ENCODE assay signal across 29 cellular contexts in the genomic region with DNA sequence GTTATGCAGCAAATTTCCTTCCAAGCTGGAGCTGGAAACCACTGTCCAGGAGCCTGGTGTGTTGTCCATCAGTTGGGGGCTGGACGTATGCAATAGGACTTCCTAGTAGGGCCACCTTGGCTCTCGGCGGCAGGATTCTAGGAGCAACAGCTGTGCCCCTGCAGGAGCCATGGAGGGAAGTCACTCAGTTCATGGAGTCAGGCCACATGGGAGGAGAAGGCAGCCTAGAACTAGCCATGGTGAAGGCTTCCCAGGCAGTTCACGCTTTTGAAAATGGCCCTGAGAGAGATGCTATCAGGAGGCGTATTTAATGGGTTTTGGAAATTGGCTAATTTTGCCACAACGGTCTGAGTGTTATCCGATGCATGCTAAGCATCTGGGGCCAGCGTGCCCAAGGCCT. TPM values are rescaled to one million over a fixed set of nuclear protein-coding genes. Genes with fewer than 3 reads are reported as not detected.
"Had no signal": no experiment of that assay in that cellular context is flagged by ENCODE, and none has a peak within 500 bp of the region (broad histone marks: within the 10 kb centered on the region; RNA-seq: fewer than 3 reads in every experiment).

No MANE protein-coding gene starts in this region.

- H3K27ac Mint-ChIP-seq: activated T-cell treated with anti-CD3 and anti-CD28 coated beads, Interleukin-2, amount 50 U/mL, for 24 hours; activated T-helper 17 cell treated with anti-CD3 and anti-CD28 coated beads, Interleukin-2, amount 50 U/mL, for 72 hours; natural killer cell treated with Interleukin-12 subunit alpha and Interleukin-12 subunit beta and Interleukin-15 and Interleukin-18, amount 100 ng/mL, for 72 hours; stimulated activated naive B cell treated with anti-CD40 and anti-IgM and Interleukin-4, amounts not matched to agents 10 μg/mL and 1 μg/mL and 100 μg/mL, for 72 hours had no signal

- ATAC-seq: activated T-helper 17 cell treated with anti-CD3 and anti-CD28 coated beads, Interleukin-2, amount 50 U/mL, for 72 hours; esophagus mucosa; heart right ventricle; left lung; lower lobe of right lung; natural killer cell treated with Interleukin-12 subunit alpha and Interleukin-12 subunit beta and Interleukin-15 and Interleukin-18, amount 100 ng/mL, for 72 hours; pancreas; stimulated activated naive B cell treated with anti-CD40 and anti-IgM and Interleukin-4, amounts not matched to agents 10 μg/mL and 1 μg/mL and 100 μg/mL, for 72 hours had no signal

- H3K4me1 Mint-ChIP-seq: activated T-helper 17 cell treated with anti-CD3 and anti-CD28 coated beads, Interleukin-2, amount 50 U/mL, for 72 hours had no signal

- H3K27me3 ChIP-seq: heart right ventricle, left lung, pancreas, sigmoid colon, thyroid gland had no signal

- H3K4me1 ChIP-seq: left lung, lower lobe of right lung, pancreas, prostate gland, sigmoid colon, stomach, thyroid gland had no signal

- H3K4me3 Mint-ChIP-seq: activated T-cell treated with anti-CD3 and anti-CD28 coated beads, Interleukin-2, amount 50 U/mL, for 24 hours; activated T-helper 17 cell treated with anti-CD3 and anti-CD28 coated beads, Interleukin-2, amount 50 U/mL, for 72 hours; natural killer cell treated with Interleukin-12 subunit alpha and Interleukin-12 subunit beta and Interleukin-15 and Interleukin-18, amount 100 ng/mL, for 72 hours; stimulated activated naive B cell treated with anti-CD40 and anti-IgM and Interleukin-4, amounts not matched to agents 10 μg/mL and 1 μg/mL and 100 μg/mL, for 72 hours had no signal

- H3K4me2 ChIP-seq: smooth muscle cell had no signal

- H3K36me3 ChIP-seq: heart right ventricle, left lung, lower lobe of right lung, pancreas, prostate gland, sigmoid colon, stomach, thyroid gland had no signal

- H3K27ac ChIP-seq: heart right ventricle, left lung, lower lobe of right lung, pancreas, prostate gland, sigmoid colon, stomach, thyroid gland had no signal

- H3K4me3 ChIP-seq: heart right ventricle, left lung, lower lobe of right lung, pancreas, prostate gland, sigmoid colon, smooth muscle cell, stomach, thyroid gland had no signal

- FAIRE-seq: pancreas had no signal

- H3K9me3 ChIP-seq: heart right ventricle, left lung, lower lobe of right lung, pancreas, prostate gland, sigmoid colon, thyroid gland had no signal

- H3K36me3 Mint-ChIP-seq: natural killer cell treated with Interleukin-12 subunit alpha and Interleukin-12 subunit beta and Interleukin-15 and Interleukin-18, amount 100 ng/mL, for 72 hours had no signal

- DNase-seq: activated CD4-positive, alpha-beta T cell treated with anti-CD3 and anti-CD28 coated beads for 4 hours; activated CD4-positive, alpha-beta T cell treated with anti-CD3 and anti-CD28 coated beads, Interleukin-2, amount 50 U/mL, for 48 hours; activated CD8-positive, alpha-beta memory T cell treated with anti-CD3 and anti-CD28 coated beads, Interleukin-2, amount 50 U/mL, for 48 hours; activated gamma-delta T cell treated with Interleukin-2 at 50 U/mL for 16 hours; activated naive CD4-positive, alpha-beta T cell treated with anti-CD3 and anti-CD28 coated beads, Interleukin-2, amount 50 U/mL, for 16 hours; activated T-cell treated with anti-CD3 and anti-CD28 coated beads, Interleukin-2, amount 50 U/mL, for 24 hours; amniotic stem cell; central memory CD4-positive, alpha-beta T cell; foreskin fibroblast; heart right ventricle; left lung; lower lobe of right lung; mesenchymal stem cell; pancreas; sigmoid colon; stimulated activated CD4-positive, alpha-beta T cell treated with anti-CD3 and anti-CD28 coated beads, Interleukin-1b, Interleukin-23, amount 100 ng/mL, for 48 hours; stimulated activated CD4-positive, alpha-beta T cell treated with anti-CD3 and anti-CD28 coated beads, Interleukin-4, amount 100 ng/mL, for 4 hours; stimulated activated CD8-positive, alpha-beta memory T cell treated with anti-CD3 and anti-CD28 coated beads, Interleukin-4, amount 100 ng/mL, for 48 hours; stimulated activated naive B cell treated with anti-CD40 and anti-IgM and Interleukin-4, amounts not matched to agents 10 μg/mL and 1 μg/mL and 100 μg/mL, for 72 hours; stomach; thyroid gland had no signal

- H3K9me3 Mint-ChIP-seq: activated T-cell treated with anti-CD3 and anti-CD28 coated beads, Interleukin-2, amount 50 U/mL, for 24 hours; activated T-helper 17 cell treated with anti-CD3 and anti-CD28 coated beads, Interleukin-2, amount 50 U/mL, for 72 hours; natural killer cell treated with Interleukin-12 subunit alpha and Interleukin-12 subunit beta and Interleukin-15 and Interleukin-18, amount 100 ng/mL, for 72 hours; stimulated activated naive B cell treated with anti-CD40 and anti-IgM and Interleukin-4, amounts not matched to agents 10 μg/mL and 1 μg/mL and 100 μg/mL, for 72 hours had no signal

RNA-seq across cellular contexts. Expression of a gene that starts 30.7 kb away (rescaled TPM):
- total RNA-seq: activated CD8-positive, alpha-beta memory T cell treated with anti-CD3 and anti-CD28 coated beads for 36 hours; activated T-helper 17 cell treated with anti-CD3 and anti-CD28 coated beads, Interleukin-2, amount 50 U/mL, for 72 hours; esophagus mucosa; mononuclear cell; natural killer cell treated with Interleukin-12 subunit alpha and Interleukin-12 subunit beta and Interleukin-15 and Interleukin-18, amount 100 ng/mL, for 72 hours; smooth muscle cell; stomach; T-helper 1 cell treated with Interleukin-12 subunit alpha and Interleukin-12 subunit beta and Interleukin-4 antibody, amounts not matched to agents 30 ng/mL and 1 ng/mL, for 36 hours had no signal
- polyA plus RNA-seq: smooth muscle cell, stomach had no signal
